16 cellular contexts compared by ENCODE assay signal in genomic region chr4:155777971-155778710, GRCh38. TPM values are rescaled to one million over a fixed set of nuclear protein-coding genes. Genes with fewer than 3 reads are reported as not detected.
DNase-seq lines count a peak whose midpoint lies in the region; ATAC-seq and TF ChIP-seq lines count a peak whose summit lies in the region.
"Had no signal": no experiment of that assay in that cellular context is flagged by ENCODE, and none has a peak within 500 bp of the region (broad histone marks: within the 10 kb centered on the region; RNA-seq: fewer than 3 reads in every experiment).

No MANE protein-coding gene starts in this region.

- H3K4me1 Mint-ChIP-seq in activated CD4-positive, alpha-beta T cell treated with anti-CD3 and anti-CD28 coated beads, Interleukin-2, amount 10 ng/mL, durations not matched to agents 7 days and 5 days = no peaks in the 10 kb centered on the region
- H3K4me1 Mint-ChIP-seq: activated CD4-positive, alpha-beta T cell treated with anti-CD3 and anti-CD28 coated beads for 36 hours; stimulated activated effector memory CD8-positive, alpha-beta T cell treated with anti-CD3 and anti-CD28 coated beads, Interleukin-12 subunit alpha, Interleukin-12 subunit beta, amount 100 ng/mL, for 72 hours had no signal

- H3K36me3 ChIP-seq in left lung = no peaks in the 10 kb centered on the region
- H3K36me3 ChIP-seq in thyroid gland = no peaks in the 10 kb centered on the region
- H3K36me3 ChIP-seq: HAP-1 had no signal

- no peak for TF ChIP-seq CTCF in choroid plexus epithelial cell (conservative IDR thresholded peaks at IDR 0.05; ENCODE audit: low read depth, low read length)
- no peak for TF ChIP-seq CTCF in left lung (IDR thresholded peaks at IDR 0.05)
- no peak for TF ChIP-seq CTCF in thyroid gland (IDR thresholded peaks at IDR 0.05)
- no peak for TF ChIP-seq CTCF in GM10266 (IDR thresholded peaks at IDR 0.05; ENCODE audit: control insufficient read depth, insufficient read depth, low read depth, missing control alignments)

- CTCF ChIA-PET in activated CD4-positive, alpha-beta T cell treated with anti-CD3 and anti-CD28 coated beads, Interleukin-2, amount 10 ng/mL, durations not matched to agents 7 days and 5 days (lab: Charles Lee) = no interaction called here

- WGBS in thyroid gland, 2 donors = 49 to 53% methylated on average over 3 of the region's 3 CpGs

- H3K4me3 ChIP-seq in choroid plexus epithelial cell (ENCODE audit: low read depth, low read length) = no peak overlapping the region
- H3K4me3 ChIP-seq in left lung = no peak overlapping the region
- no peak overlapping the region for H3K4me3 ChIP-seq in thyroid gland (replicated peaks in 1 of 3)
- H3K4me3 ChIP-seq: HAP-1 had no signal

- POLR2A ChIA-PET in activated CD4-positive, alpha-beta T cell treated with anti-CD3 and anti-CD28 coated beads, Interleukin-2, amount 10 ng/mL, durations not matched to agents 7 days and 5 days (lab: Charles Lee) = no interaction called here

- no peak overlapping the region for H3K4me3 Mint-ChIP-seq in activated CD4-positive, alpha-beta T cell treated with anti-CD3 and anti-CD28 coated beads, Interleukin-2, amount 10 ng/mL, durations not matched to agents 7 days and 5 days
- H3K4me3 Mint-ChIP-seq: activated CD4-positive, alpha-beta T cell treated with anti-CD3 and anti-CD28 coated beads for 36 hours; CD4-positive, alpha-beta T cell; effector memory CD8-positive, alpha-beta T cell; stimulated activated effector memory CD8-positive, alpha-beta T cell treated with anti-CD3 and anti-CD28 coated beads, Interleukin-12 subunit alpha, Interleukin-12 subunit beta, amount 100 ng/mL, for 72 hours had no signal

- H3K27ac Mint-ChIP-seq in activated CD4-positive, alpha-beta T cell treated with anti-CD3 and anti-CD28 coated beads, Interleukin-2, amount 10 ng/mL, durations not matched to agents 7 days and 5 days = no peak overlapping the region
- H3K27ac Mint-ChIP-seq: activated CD4-positive, alpha-beta T cell treated with anti-CD3 and anti-CD28 coated beads for 36 hours; CD4-positive, alpha-beta T cell; effector memory CD8-positive, alpha-beta T cell; stimulated activated effector memory CD8-positive, alpha-beta T cell treated with anti-CD3 and anti-CD28 coated beads, Interleukin-12 subunit alpha, Interleukin-12 subunit beta, amount 100 ng/mL, for 72 hours had no signal

- no peaks in the 10 kb centered on the region for H3K27me3 ChIP-seq in left lung
- no peaks in the 10 kb centered on the region for H3K27me3 ChIP-seq in thyroid gland

- H3K4me1 ChIP-seq in left lung = peaks cover 4 to 7% of the 10 kb centered on the region in 2 donors
- peaks cover 5 to 15% of the 10 kb centered on the region in 2 donors for H3K4me1 ChIP-seq in thyroid gland

- intact Hi-C loops in left lung (cut with DNase I) = no loop called here
- intact Hi-C loops in thyroid gland (cut with DNase I) = no loop called here

- DNase-seq in HT-29 (ENCODE audit: low spot score) (peak; percentile 15), choroid plexus epithelial cell (ENCODE audit: low read depth) (peak; percentile 52), left lung (no peak), thyroid gland (no peak), GM10266 (ENCODE audit: extremely low spot score) (no peak)
- DNase-seq in activated CD4-positive, alpha-beta T cell treated with anti-CD3 and anti-CD28 coated beads, Interleukin-2, amount 10 ng/mL, durations not matched to agents 7 days and 5 days = no peak
- DNase-seq: activated CD4-positive, alpha-beta T cell treated with anti-CD3 and anti-CD28 coated beads for 36 hours; activated T-cell treated with anti-CD3 and anti-CD28 coated beads, Interleukin-2, amount 50 U/mL, for 48 hours; amniotic stem cell; CD4-positive, alpha-beta T cell; effector memory CD8-positive, alpha-beta T cell; NCI-H1048; stimulated activated CD4-positive, alpha-beta T cell treated with anti-CD3 and anti-CD28 coated beads, Interleukin-2, amount 100 ng/mL, for 48 hours had no signal

- peak; percentile 90 for ATAC-seq in left lung
- ATAC-seq in HG03432 (IDR thresholded peaks at IDR 0.05; ENCODE audit: unreplicated experiment) = no peak
- ATAC-seq: activated CD4-positive, alpha-beta T cell treated with anti-CD3 and anti-CD28 coated beads for 36 hours; effector memory CD8-positive, alpha-beta T cell; stimulated activated effector memory CD8-positive, alpha-beta T cell treated with anti-CD3 and anti-CD28 coated beads, Interleukin-12 subunit alpha, Interleukin-12 subunit beta, amount 100 ng/mL, for 72 hours had no signal

- H3K36me3 Mint-ChIP-seq in activated CD4-positive, alpha-beta T cell treated with anti-CD3 and anti-CD28 coated beads, Interleukin-2, amount 10 ng/mL, durations not matched to agents 7 days and 5 days (ENCODE audit: low read depth) = no peaks in the 10 kb centered on the region
- H3K36me3 Mint-ChIP-seq: stimulated activated effector memory CD8-positive, alpha-beta T cell treated with anti-CD3 and anti-CD28 coated beads, Interleukin-12 subunit alpha, Interleukin-12 subunit beta, amount 100 ng/mL, for 72 hours had no signal

- H3K9me3 ChIP-seq in left lung (no peaks in the 10 kb centered on the region), thyroid gland (no peaks in the 10 kb centered on the region)
- H3K9me3 ChIP-seq: HAP-1 had no signal

- no peak for TF ChIP-seq POLR2A in thyroid gland (IDR thresholded peaks at IDR 0.05)

- peaks cover 2% of the 10 kb centered on the region for H3K27me3 Mint-ChIP-seq in activated CD4-positive, alpha-beta T cell treated with anti-CD3 and anti-CD28 coated beads, Interleukin-2, amount 10 ng/mL, durations not matched to agents 7 days and 5 days
- H3K27me3 Mint-ChIP-seq: CD4-positive, alpha-beta T cell; effector memory CD8-positive, alpha-beta T cell had no signal

- H3K27ac ChIP-seq in left lung (peak overlapping the region in 1 of 2 donors; percentile 80), thyroid gland (peak overlapping the region in 2 of 3 donors; percentile 63 to 69)

- no peaks in the 10 kb centered on the region for H3K9me3 Mint-ChIP-seq in activated CD4-positive, alpha-beta T cell treated with anti-CD3 and anti-CD28 coated beads, Interleukin-2, amount 10 ng/mL, durations not matched to agents 7 days and 5 days
- H3K9me3 Mint-ChIP-seq: CD4-positive, alpha-beta T cell; effector memory CD8-positive, alpha-beta T cell; stimulated activated effector memory CD8-positive, alpha-beta T cell treated with anti-CD3 and anti-CD28 coated beads, Interleukin-12 subunit alpha, Interleukin-12 subunit beta, amount 100 ng/mL, for 72 hours had no signal

RNA-seq across cellular contexts. Expression of gene GUCY1B1, which starts 19.3 kb away (rescaled TPM):
- total RNA-seq in HT-29 (2014; rRNA removed; shearing (Covaris generic)) = not detected in 2 replicates
- 10 to 100 TPM; 20.8 to 23.2 TPM for total RNA-seq in left lung
- total RNA-seq in thyroid gland = 10 to 100 TPM in 1 of 4 donors, 1 to 10 TPM in 3; 5.0 to 11.3 (median 7.3) TPM
- under 1 TPM; 0.12 to 0.29 TPM for total RNA-seq in activated CD4-positive, alpha-beta T cell treated with anti-CD3 and anti-CD28 coated beads, Interleukin-2, amount 10 ng/mL, durations not matched to agents 7 days and 5 days
- total RNA-seq: CD4-positive, alpha-beta T cell had no signal

Comparison
In these comparisons a context has a peak if more than half of its experiments do, and no peak if none do; other contexts are left out.
1. DNase-seq: peak in HT-29 (single experiment) and choroid plexus epithelial cell (single experiment); none in left lung (0 of 2), thyroid gland (0 of 2), activated CD4-positive, alpha-beta T cell treated with anti-CD3 and anti-CD28 coated beads, Interleukin-2, amount 10 ng/mL, durations not matched to agents 7 days and 5 days (single experiment) and GM10266 (single experiment).